Comparison of ENCODE assay signal across 16 cellular contexts in genomic region chr17:68349157-68349556, GRCh38. TPM values are rescaled to one million over a fixed set of nuclear protein-coding genes. Genes with fewer than 3 reads are reported as not detected.
DNase-seq lines count a peak whose midpoint lies in the region; ATAC-seq and TF ChIP-seq lines count a peak whose summit lies in the region.
"Had no signal": no experiment of that assay in that cellular context is flagged by ENCODE, and none has a peak within 500 bp of the region (broad histone marks: within the 10 kb centered on the region; RNA-seq: fewer than 3 reads in every experiment).

No MANE protein-coding gene starts in this region.

- H3K36me3 Mint-ChIP-seq in activated naive CD8-positive, alpha-beta T cell treated with anti-CD3 and anti-CD28 coated beads, Interleukin-2, amount 10 ng/mL, durations not matched to agents 7 days and 5 days: peaks cover 14% of the 10 kb centered on the region
- H3K36me3 Mint-ChIP-seq in activated naive CD8-positive, alpha-beta T cell treated with anti-CD3 and anti-CD28 coated beads for 36 hours: peaks cover 20% of the 10 kb centered on the region

- no peak overlapping the region for H3K4me3 Mint-ChIP-seq in activated naive CD8-positive, alpha-beta T cell treated with anti-CD3 and anti-CD28 coated beads, Interleukin-2, amount 10 ng/mL, durations not matched to agents 7 days and 5 days
- H3K4me3 Mint-ChIP-seq in activated naive CD8-positive, alpha-beta T cell treated with anti-CD3 and anti-CD28 coated beads for 36 hours: no peak overlapping the region
- H3K4me3 Mint-ChIP-seq: HFFc6 had no signal

- H3K4me3 ChIP-seq in foreskin fibroblast (ENCODE audit: low read depth in 1 of 2, low read length in 2 of 2): no peak overlapping the region
- H3K4me3 ChIP-seq: breast epithelium, neural progenitor cell, suprapubic skin had no signal

- TF ChIP-seq CTCF in foreskin fibroblast (IDR thresholded peaks at IDR 0.05; ENCODE audit: low read depth, low read length): no peak

- no peaks in the 10 kb centered on the region for H3K27me3 Mint-ChIP-seq in activated naive CD8-positive, alpha-beta T cell treated with anti-CD3 and anti-CD28 coated beads, Interleukin-2, amount 10 ng/mL, durations not matched to agents 7 days and 5 days
- no peaks in the 10 kb centered on the region for H3K27me3 Mint-ChIP-seq in activated naive CD8-positive, alpha-beta T cell treated with anti-CD3 and anti-CD28 coated beads for 36 hours

- POLR2A ChIA-PET in activated naive CD8-positive, alpha-beta T cell treated with anti-CD3 and anti-CD28 coated beads, Interleukin-2, amount 10 ng/mL, durations not matched to agents 7 days and 5 days (lab: Charles Lee): interaction anchor here (1.9 kb wide), 1 partner anchor 58 kb away, joined by 7 read pairs; the partner anchor contains the start of genes ARSG and SLC16A6

- H3K9me3 Mint-ChIP-seq in activated naive CD8-positive, alpha-beta T cell treated with anti-CD3 and anti-CD28 coated beads, Interleukin-2, amount 10 ng/mL, durations not matched to agents 7 days and 5 days: no peaks in the 10 kb centered on the region
- no peaks in the 10 kb centered on the region for H3K9me3 Mint-ChIP-seq in activated naive CD8-positive, alpha-beta T cell treated with anti-CD3 and anti-CD28 coated beads for 36 hours
- H3K9me3 Mint-ChIP-seq: HFFc6, neural progenitor cell had no signal

- H3K4me1 Mint-ChIP-seq in activated naive CD8-positive, alpha-beta T cell treated with anti-CD3 and anti-CD28 coated beads, Interleukin-2, amount 10 ng/mL, durations not matched to agents 7 days and 5 days: peaks cover 74% of the 10 kb centered on the region
- peaks cover 59% of the 10 kb centered on the region for H3K4me1 Mint-ChIP-seq in activated naive CD8-positive, alpha-beta T cell treated with anti-CD3 and anti-CD28 coated beads for 36 hours

- DNase-seq in activated naive CD8-positive, alpha-beta T cell treated with anti-CD3 and anti-CD28 coated beads, Interleukin-2, amount 10 ng/mL, durations not matched to agents 7 days and 5 days: no peak
- no peak for DNase-seq in activated naive CD8-positive, alpha-beta T cell treated with anti-CD3 and anti-CD28 coated beads for 36 hours
- DNase-seq in stimulated activated CD8-positive, alpha-beta memory T cell treated with anti-CD3 and anti-CD28 coated beads, Interleukin-4, amount 100 ng/mL, for 48 hours: peak; percentile 28
- no peak for DNase-seq in NCI-H446 treated with DMSO at 0.1 percent for 48 hours (lab: John Stamatoyannopoulos, UW)
- no peak for DNase-seq in GDM1 (lab: John Stamatoyannopoulos, UW)
- DNase-seq in foreskin fibroblast: no peak
- DNase-seq: HFFc6, Kasumi-1, NCI-H526, SK-N-SH had no signal

- H3K27ac Mint-ChIP-seq in activated naive CD8-positive, alpha-beta T cell treated with anti-CD3 and anti-CD28 coated beads, Interleukin-2, amount 10 ng/mL, durations not matched to agents 7 days and 5 days: peak overlapping the region; percentile 68
- no peak overlapping the region for H3K27ac Mint-ChIP-seq in activated naive CD8-positive, alpha-beta T cell treated with anti-CD3 and anti-CD28 coated beads for 36 hours
- H3K27ac Mint-ChIP-seq: HFFc6, neural progenitor cell had no signal

- no peak for ATAC-seq in activated naive CD8-positive, alpha-beta T cell treated with anti-CD3 and anti-CD28 coated beads, Interleukin-2, amount 10 ng/mL, durations not matched to agents 7 days and 5 days (ENCODE audit: low read depth)
- ATAC-seq in GM21529 (IDR thresholded peaks at IDR 0.05; ENCODE audit: unreplicated experiment): peak; percentile 54
- peak; percentile 73 for ATAC-seq in HG03521 (IDR thresholded peaks at IDR 0.05; ENCODE audit: unreplicated experiment)
- ATAC-seq: esophagus mucosa had no signal

RNA-seq across cellular contexts. Expression of gene ARSG, which starts 57.9 kb away (rescaled TPM):
- total RNA-seq in activated naive CD8-positive, alpha-beta T cell treated with anti-CD3 and anti-CD28 coated beads, Interleukin-2, amount 10 ng/mL, durations not matched to agents 7 days and 5 days: 10 to 100 TPM; 10.4 to 10.9 TPM
- total RNA-seq in activated naive CD8-positive, alpha-beta T cell treated with anti-CD3 and anti-CD28 coated beads for 36 hours: 1 to 10 TPM; 5.0 to 5.2 TPM

RNA-seq across cellular contexts. Expression of gene SLC16A6, which starts 58.2 kb away (rescaled TPM):
- total RNA-seq in activated naive CD8-positive, alpha-beta T cell treated with anti-CD3 and anti-CD28 coated beads, Interleukin-2, amount 10 ng/mL, durations not matched to agents 7 days and 5 days: 1 to 10 TPM; 5.8 to 6.5 TPM
- total RNA-seq in activated naive CD8-positive, alpha-beta T cell treated with anti-CD3 and anti-CD28 coated beads for 36 hours: 1 to 10 TPM; 5.9 to 6.0 TPM
